18 cellular contexts compared by ENCODE assay signal in the genomic region with DNA sequence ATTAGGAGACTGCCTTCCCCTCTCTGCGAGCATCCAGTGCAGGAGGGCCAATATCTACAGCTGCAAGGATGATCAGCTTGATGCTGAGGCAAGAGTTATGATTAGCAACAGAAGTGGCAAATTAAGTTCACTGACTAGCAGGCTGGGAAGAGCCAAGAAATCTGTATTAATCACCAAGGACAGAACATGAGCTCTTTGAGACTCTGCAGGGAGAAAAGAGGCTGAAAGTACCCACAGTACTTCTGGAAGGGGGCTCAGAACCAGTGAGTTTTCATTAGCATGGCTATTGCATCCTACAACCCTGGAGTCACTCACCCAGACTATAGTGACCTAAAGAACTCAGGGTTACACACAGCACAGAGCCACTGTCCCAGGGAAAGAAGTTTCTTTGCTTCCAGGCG. TPM values are rescaled to one million over a fixed set of nuclear protein-coding genes. Genes with fewer than 3 reads are reported as not detected.
DNase-seq lines count a peak whose midpoint lies in the region; ATAC-seq and TF ChIP-seq lines count a peak whose summit lies in the region.
"Had no signal": no experiment of that assay in that cellular context is flagged by ENCODE, and none has a peak within 500 bp of the region (broad histone marks: within the 10 kb centered on the region; RNA-seq: fewer than 3 reads in every experiment).

No MANE protein-coding gene starts in this region.

- CTCF ChIA-PET in IMR-90 (lab: Yijun Ruan, JAX) = interaction anchor here (1.0 to 1.1 kb wide), 2 partner anchors 10 to 98 kb away, joined by 3 read pairs; no protein-coding TSS in a partner anchor
- CTCF ChIA-PET in CD8-positive, alpha-beta memory T cell (lab: Charles Lee) = no interaction called here

- POLR2A ChIA-PET in IMR-90 (lab: Charles Lee; ENCODE audit: unreplicated experiment) = no interaction called here
- POLR2A ChIA-PET in CD8-positive, alpha-beta memory T cell (lab: Charles Lee) = no interaction called here

- peak overlapping the region; percentile 55 for H4K91ac ChIP-seq in IMR-90 (ENCODE audit: insufficient read depth, low read depth, low read length)

- no peaks in the 10 kb centered on the region for H4K20me1 ChIP-seq in IMR-90 (ENCODE audit: insufficient read depth, low read length)
- H4K20me1 ChIP-seq: BLaER1 treated with 17β-estradiol and CSF1 and Interleukin-3, amounts not matched to agents 10 nM and 100 nM had no signal

- peak overlapping the region; percentile 66; the same call in 1 of the 2 replicates for H3K23ac ChIP-seq in IMR-90 (ENCODE audit: low read depth, low read length)
- H3K23ac ChIP-seq in mesendoderm (ENCODE audit: low read length) = no peak overlapping the region

- intact Hi-C loops in IMR-90 (cut with micrococcal nuclease) (loop anchor here (10.0 kb wide), 1 partner anchor 255 kb away; no protein-coding TSS in a partner anchor), esophagus squamous epithelium (cut with DNase I) (no loop called here)

- DNase-seq in IMR-90 (peak; percentile 66), esophagus squamous epithelium (lab: John Stamatoyannopoulos, UW) (no peak), mesothelial cell of epicardium (ENCODE audit: low spot score in 2 of 2, unreplicated experiment in 2 of 2) (no peak), stromal cell of bone marrow (ENCODE audit: low read depth) (peak; percentile 73), foreskin melanocyte (no peak), mesendoderm (no peak), OCI-M1 (lab: John Stamatoyannopoulos, UW) (no peak)
- DNase-seq in CD8-positive, alpha-beta memory T cell = no peak
- DNase-seq: activated effector memory CD4-positive, alpha-beta T cell treated with Interleukin-2 at 50 U/mL for 16 hours; NCI-H1092 treated with DMSO at 0.1 percent for 48 hours; ovary; upper lobe of right lung had no signal

- H3K56ac ChIP-seq in IMR-90 (ENCODE audit: extremely low read depth, insufficient read depth, low read length) (peak overlapping the region; percentile 31; the same call in 1 of the 2 replicates), mesendoderm (ENCODE audit: low read length) (no peak overlapping the region)

- H3K9me3 ChIP-seq in IMR-90 (ENCODE audit: control insufficient read depth, insufficient read depth, low read length) = no peaks in the 10 kb centered on the region
- H3K9me3 ChIP-seq in esophagus squamous epithelium = no peaks in the 10 kb centered on the region
- H3K9me3 ChIP-seq in CD8-positive, alpha-beta memory T cell (ENCODE audit: low read length) = no peaks in the 10 kb centered on the region
- H3K9me3 ChIP-seq: ovary, upper lobe of right lung had no signal

- in situ Hi-C loops in IMR-90 (cut with MboI; ENCODE audit: low sequenced_read_pairs) = no loop called here

- H3K4me3 ChIP-seq in IMR-90 (ENCODE audit: insufficient read depth, low read depth, low read length) (no peak overlapping the region), esophagus squamous epithelium (no peak overlapping the region), mesendoderm (ENCODE audit: low read length) (no peak overlapping the region)
- no peak overlapping the region for H3K4me3 ChIP-seq in CD8-positive, alpha-beta memory T cell (ENCODE audit: low read length)
- H3K4me3 ChIP-seq: BLaER1 treated with 17β-estradiol and CSF1 and Interleukin-3, amounts not matched to agents 10 nM and 100 nM; GM12878; ovary; upper lobe of right lung had no signal

- peak overlapping the region; percentile 39 for H2AK9ac ChIP-seq in IMR-90 (replicated peaks; ENCODE audit: low read depth, low read length, poor library complexity)

- peak overlapping the region; percentile 84 for H3K18ac ChIP-seq in IMR-90 (ENCODE audit: low read depth, low read length)
- no peak overlapping the region for H3K18ac ChIP-seq in mesendoderm (ENCODE audit: low read length)

- BruUV-seq in IMR-90 (replicated peaks; lab: Mats Ljungman, UMichigan) = no TSS peak

- H3K27me3 Mint-ChIP-seq in mesothelial cell of epicardium (ENCODE audit: low read depth) = no peaks in the 10 kb centered on the region
- peaks cover 4 to 35% of the 10 kb centered on the region in 2 donors for H3K27me3 Mint-ChIP-seq in CD8-positive, alpha-beta memory T cell

- peak overlapping the region; percentile 92 for H2BK120ac ChIP-seq in IMR-90 (ENCODE audit: low read depth, low read length)
- no peak overlapping the region for H2BK120ac ChIP-seq in mesendoderm (ENCODE audit: low read depth, low read length)

- peak overlapping the region; percentile 35 for H3K27ac Mint-ChIP-seq in mesothelial cell of epicardium
- H3K27ac Mint-ChIP-seq in CD8-positive, alpha-beta memory T cell = no peak overlapping the region
- H3K27ac Mint-ChIP-seq: IgD-negative memory B cell had no signal

- H3K4me1 ChIP-seq in IMR-90 (ENCODE audit: control insufficient read depth, insufficient read depth, low read length) (peaks cover 27% of the 10 kb centered on the region), esophagus squamous epithelium (peaks cover 0 to 24% (median 11%) of the 10 kb centered on the region in 3 donors), mesendoderm (ENCODE audit: control insufficient read depth, low read depth, low read length) (peaks cover 2% of the 10 kb centered on the region)
- H3K4me1 ChIP-seq in CD8-positive, alpha-beta memory T cell (ENCODE audit: insufficient read depth, low read length) = no peaks in the 10 kb centered on the region
- H3K4me1 ChIP-seq: upper lobe of right lung had no signal

- H3K27ac ChIP-seq in IMR-90 (ENCODE audit: insufficient read depth, low read length) (peak overlapping the region; percentile 94), esophagus squamous epithelium (peak overlapping the region in 3 of 4 donors; percentile 55 to 80 (median 78)), mesendoderm (ENCODE audit: low read depth, low read length) (no peak overlapping the region)
- H3K27ac ChIP-seq in CD8-positive, alpha-beta memory T cell (ENCODE audit: low read depth, low read length) = no peak overlapping the region
- H3K27ac ChIP-seq: BLaER1 treated with 17β-estradiol and CSF1 and Interleukin-3, amounts not matched to agents 10 nM and 100 nM; ovary; upper lobe of right lung had no signal

- H2BK5ac ChIP-seq in IMR-90 (ENCODE audit: low read depth, low read length, poor library complexity, severe bottlenecking) = peak overlapping the region; percentile 95
- no peak overlapping the region for H2BK5ac ChIP-seq in mesendoderm (ENCODE audit: low read length)

- peak overlapping the region; percentile 30 to 67 for H4K8ac ChIP-seq in IMR-90 (ENCODE audit: low read depth in 2 of 2, low read length in 2 of 2)
- H4K8ac ChIP-seq in mesendoderm (ENCODE audit: low read depth, low read length) = no peak overlapping the region

- peaks cover 18% of the 10 kb centered on the region for H3K9me1 ChIP-seq in IMR-90 (ENCODE audit: insufficient read depth, low read length)

- H4K5ac ChIP-seq in IMR-90 (ENCODE audit: low read depth, low read length) (peak overlapping the region; percentile 61), mesendoderm (ENCODE audit: low read length) (no peak overlapping the region)

- no peaks in the 10 kb centered on the region for H3K9me3 Mint-ChIP-seq in mesothelial cell of epicardium
- H3K9me3 Mint-ChIP-seq in CD8-positive, alpha-beta memory T cell = peaks cover 0 to 11% (median 8%) of the 10 kb centered on the region in 5 donors
- H3K9me3 Mint-ChIP-seq: central memory CD8-positive, alpha-beta T cell had no signal

- H3K4me2 ChIP-seq in IMR-90 (ENCODE audit: low read depth, low read length) = peak overlapping the region; percentile 33
- no peak overlapping the region for H3K4me2 ChIP-seq in mesendoderm (ENCODE audit: low read length)

- peaks cover 0 to 5% of the 10 kb centered on the region in 2 experiments; a peak in 1 of 4 replicates for H3K79me1 ChIP-seq in IMR-90 (ENCODE audit: low read depth in 1 of 2, low read length in 2 of 2)
- no peaks in the 10 kb centered on the region for H3K79me1 ChIP-seq in mesendoderm (ENCODE audit: low read length)

- no peak overlapping the region for H3K4me3 Mint-ChIP-seq in mesothelial cell of epicardium
- no peak overlapping the region for H3K4me3 Mint-ChIP-seq in CD8-positive, alpha-beta memory T cell
- H3K4me3 Mint-ChIP-seq: central memory CD8-positive, alpha-beta T cell; IgD-negative memory B cell had no signal

- peak; percentile 14 for ATAC-seq in IMR-90 (ENCODE audit: low read depth)
- ATAC-seq: GM12878 had no signal

- no peak for TF ChIP-seq CTCF in IMR-90 (conservative IDR thresholded peaks at IDR 0.05; ENCODE audit: low read depth, low read length)
- TF ChIP-seq CTCF in esophagus squamous epithelium (IDR thresholded peaks at IDR 0.05) = no peak
- TF ChIP-seq CTCF in mesothelial cell of epicardium (IDR thresholded peaks at IDR 0.05; ENCODE audit: unreplicated experiment) = no peak

- H3K36me3 ChIP-seq in IMR-90 (ENCODE audit: control insufficient read depth, insufficient read depth, low read length) = no peaks in the 10 kb centered on the region
- H3K36me3 ChIP-seq in esophagus squamous epithelium = no peaks in the 10 kb centered on the region
- H3K36me3 ChIP-seq in CD8-positive, alpha-beta memory T cell (ENCODE audit: insufficient read depth, low read length) = no peaks in the 10 kb centered on the region
- H3K36me3 ChIP-seq in mesendoderm (ENCODE audit: control insufficient read depth, insufficient read depth, low read length) = no peaks in the 10 kb centered on the region
- H3K36me3 ChIP-seq: BLaER1 treated with 17β-estradiol and CSF1 and Interleukin-3, amounts not matched to agents 10 nM and 100 nM; ovary; upper lobe of right lung had no signal

- H3K9ac ChIP-seq in IMR-90 (ENCODE audit: low read depth, low read length) = peak overlapping the region; percentile 59
- H3K9ac ChIP-seq in mesendoderm (ENCODE audit: low read length) = no peak overlapping the region
- H3K9ac ChIP-seq: BLaER1 treated with 17β-estradiol and CSF1 and Interleukin-3, amounts not matched to agents 10 nM and 100 nM had no signal

- H3K4ac ChIP-seq in IMR-90 (ENCODE audit: low read depth, low read length) (peak overlapping the region; percentile 80), mesendoderm (ENCODE audit: low read depth, low read length) (no peak overlapping the region)

- TF ChIP-seq POLR2A in IMR-90 (IDR thresholded peaks at IDR 0.05; ENCODE audit: low read depth, low read length) = no peak
- TF ChIP-seq POLR2A in esophagus squamous epithelium (IDR thresholded peaks at IDR 0.05) = no peak

- no peaks in the 10 kb centered on the region for H3K36me3 Mint-ChIP-seq in mesothelial cell of epicardium
- peaks cover 0 to 13% (median 0%) of the 10 kb centered on the region in 3 donors for H3K36me3 Mint-ChIP-seq in CD8-positive, alpha-beta memory T cell

- TF ChIP-seq RAD21 in IMR-90 (IDR thresholded peaks at IDR 0.05; ENCODE audit: low read length) = no peak

- peak overlapping the region; percentile 83 for H2BK15ac ChIP-seq in IMR-90 (ENCODE audit: low read depth, low read length)
- H2BK15ac ChIP-seq in mesendoderm (replicated peaks; ENCODE audit: low read depth) = no peak overlapping the region

- no peaks in the 10 kb centered on the region for H3K79me2 ChIP-seq in mesendoderm (ENCODE audit: control insufficient read depth, insufficient read depth, low read length)

- dilution Hi-C loops in IMR-90 (cut with HindIII; ENCODE audit: low sequenced_read_pairs, unreplicated experiment) = no loop called here

- peaks cover 71% of the 10 kb centered on the region for H3K4me1 Mint-ChIP-seq in mesothelial cell of epicardium
- H3K4me1 Mint-ChIP-seq in CD8-positive, alpha-beta memory T cell = no peaks in the 10 kb centered on the region
- H3K4me1 Mint-ChIP-seq: central memory CD8-positive, alpha-beta T cell; IgD-negative memory B cell had no signal

- peak overlapping the region; percentile 90 for H2AK5ac ChIP-seq in IMR-90 (ENCODE audit: low read depth, low read length)
- H2AK5ac ChIP-seq in mesendoderm (ENCODE audit: low read length) = no peak overlapping the region

- peak overlapping the region; percentile 86 for H2BK20ac ChIP-seq in IMR-90 (ENCODE audit: low read depth, low read length)

- no CpG with 5 or more reads among the region's 2 CpGs for WGBS in IMR-90 (ENCODE audit: extremely low coverage in 2 of 2, insufficient read length in 1 of 2), 2 experiments
- WGBS in esophagus squamous epithelium, 2 donors = 71 to 94% methylated on average over 2 of the region's 2 CpGs
- WGBS in mesendoderm (ENCODE audit: extremely low coverage, insufficient coverage, low lambda C conversion rate) = no CpG with 5 or more reads among the region's 2 CpGs

- peak overlapping the region; percentile 83 for H3K14ac ChIP-seq in IMR-90 (replicated peaks; ENCODE audit: low read depth, low read length)

- H3K27me3 ChIP-seq in IMR-90 (ENCODE audit: control insufficient read depth, insufficient read depth, low read length) (no peaks in the 10 kb centered on the region), esophagus squamous epithelium (peaks cover 0 to 5% (median 0%) of the 10 kb centered on the region in 4 donors), mesendoderm (ENCODE audit: insufficient read depth, low read length, poor library complexity) (no peaks in the 10 kb centered on the region)
- H3K27me3 ChIP-seq in CD8-positive, alpha-beta memory T cell (ENCODE audit: insufficient read depth, low read length, poor library complexity, severe bottlenecking) = no peaks in the 10 kb centered on the region
- H3K27me3 ChIP-seq: BLaER1 treated with 17β-estradiol and CSF1 and Interleukin-3, amounts not matched to agents 10 nM and 100 nM; ovary; upper lobe of right lung had no signal

- no peak overlapping the region for H2AFZ ChIP-seq in IMR-90 (replicated peaks; ENCODE audit: low read length, poor library complexity)

RNA-seq across cellular contexts. Expression of a gene that starts 25.9 kb away (rescaled TPM):
- 0.28 and 0.36 TPM in 2 replicates for total RNA-seq in IMR-90 (2012; rRNA removed)
- polyA plus RNA-seq in IMR-90 (2012; rRNA removed) = 0.27 and 0.32 TPM in 2 replicates
- polyA plus RNA-seq in IMR-90 (2012; cell fraction: cytosol; rRNA removed) = 0.50 and 0.54 TPM in 2 replicates
- polyA plus RNA-seq in IMR-90 (2012; cell fraction: nucleus; rRNA removed; ENCODE audit: low replicate concordance) = 0.35 and 1.4 TPM in 2 replicates
- 10 to 100 TPM in 1 of 4 donors, 1 to 10 TPM in 3; 1.1 to 11.3 (median 6.3) TPM for total RNA-seq in esophagus squamous epithelium
- total RNA-seq in mesothelial cell of epicardium = 7.5 to 7.9 TPM (median 7.7 TPM) in 3 replicates
- total RNA-seq in CD8-positive, alpha-beta memory T cell = not detected
- polyA plus RNA-seq in CD8-positive, alpha-beta memory T cell = not detected
- 0.27 TPM for polyA plus RNA-seq in mesendoderm (2013, experiment 1 of 2)
- polyA plus RNA-seq in mesendoderm (2013, experiment 2 of 2) = 0.41 TPM
- total RNA-seq: GM12878 had no signal
- polyA plus RNA-seq: IgD-negative memory B cell had no signal

RNA-seq across cellular contexts. Expression of a gene that starts 52.3 kb away (rescaled TPM):
- total RNA-seq in IMR-90 (2012; rRNA removed) (not detected in 2 replicates), esophagus squamous epithelium (not detected), mesothelial cell of epicardium (not detected in 3 replicates)
- not detected in 2 replicates for polyA plus RNA-seq in IMR-90 (2012; rRNA removed)
- polyA plus RNA-seq in IMR-90 (2012; cell fraction: cytosol; rRNA removed) = not detected in 2 replicates
- not detected in 2 replicates for polyA plus RNA-seq in IMR-90 (2012; cell fraction: nucleus; rRNA removed; ENCODE audit: low replicate concordance)
- total RNA-seq in CD8-positive, alpha-beta memory T cell = not detected
- polyA plus RNA-seq in CD8-positive, alpha-beta memory T cell = not detected
- 0.03 TPM for polyA plus RNA-seq in mesendoderm (2013, experiment 1 of 2)
- polyA plus RNA-seq in mesendoderm (2013, experiment 2 of 2) = not detected
- total RNA-seq: Daoy, GM12878, lung microvascular endothelial cell, ovary, upper lobe of right lung had no signal
- polyA plus RNA-seq: GM12878, IgD-negative memory B cell had no signal

Comparison
In these comparisons a context has a peak if more than half of its experiments do, and no peak if none do; other contexts are left out.
1. DNase-seq: peak in IMR-90 (single experiment) and stromal cell of bone marrow (single experiment); none in esophagus squamous epithelium (single experiment), mesothelial cell of epicardium (0 of 2), foreskin melanocyte (single experiment), CD8-positive, alpha-beta memory T cell (0 of 5), mesendoderm (single experiment) and OCI-M1 (single experiment).
2. H3K27ac ChIP-seq: peak in IMR-90 (single experiment) and esophagus squamous epithelium (3 of 4); none in CD8-positive, alpha-beta memory T cell (single experiment) and mesendoderm (single experiment).